9 cellular contexts compared by ENCODE assay signal in genomic region chr19:48424694-48425219, GRCh38. TPM values are rescaled to one million over a fixed set of nuclear protein-coding genes. Genes with fewer than 3 reads are reported as not detected.
DNase-seq lines count a peak whose midpoint lies in the region; ATAC-seq and TF ChIP-seq lines count a peak whose summit lies in the region.
"Had no signal": no experiment of that assay in that cellular context is flagged by ENCODE, and none has a peak within 500 bp of the region (broad histone marks: within the 10 kb centered on the region; RNA-seq: fewer than 3 reads in every experiment).

No MANE protein-coding gene starts in this region.

- DNase-seq in natural killer cell treated with Interleukin-12 subunit alpha and Interleukin-12 subunit beta and Interleukin-15 and Interleukin-18, amount 100 ng/mL, for 72 hours (ENCODE audit: low spot score), result no peak
- DNase-seq in natural killer cell (no peak), SJCRH30 (peak; percentile 34 to 40), left ventricle myocardium superior (no peak), NCI-H526 treated with DMSO at 0.1 percent for 48 hours (lab: John Stamatoyannopoulos, UW) (no peak), NCI-H774 (lab: John Stamatoyannopoulos, UW) (no peak)
- DNase-seq in activated naive CD4-positive, alpha-beta T cell (lab: John Stamatoyannopoulos, UW), result no peak
- DNase-seq: activated naive CD4-positive, alpha-beta T cell treated with anti-CD3 and anti-CD28 coated beads, Interleukin-2, amount 50 U/mL, for 16 hours had no signal

- no peak overlapping the region; the same call in 1 of the 2 replicates for H3K27ac ChIP-seq in SJCRH30

- no peaks in the 10 kb centered on the region for H3K36me3 Mint-ChIP-seq in natural killer cell treated with Interleukin-12 subunit alpha and Interleukin-12 subunit beta and Interleukin-15 and Interleukin-18, amount 100 ng/mL, for 72 hours
- no peaks in the 10 kb centered on the region for H3K36me3 Mint-ChIP-seq in natural killer cell

- 0 out of 2 replicates have a peak, but pooled peaks cover 3% of the 10 kb centered on the region for H3K4me1 ChIP-seq in SJCRH30

- H3K27ac Mint-ChIP-seq in natural killer cell treated with Interleukin-12 subunit alpha and Interleukin-12 subunit beta and Interleukin-15 and Interleukin-18, amount 100 ng/mL, for 72 hours, result no peak overlapping the region
- H3K27ac Mint-ChIP-seq in natural killer cell, result no peak overlapping the region

- no peaks in the 10 kb centered on the region for H3K9me3 Mint-ChIP-seq in natural killer cell treated with Interleukin-12 subunit alpha and Interleukin-12 subunit beta and Interleukin-15 and Interleukin-18, amount 100 ng/mL, for 72 hours
- H3K9me3 Mint-ChIP-seq in natural killer cell, result no peaks in the 10 kb centered on the region

- H3K4me1 Mint-ChIP-seq in natural killer cell treated with Interleukin-12 subunit alpha and Interleukin-12 subunit beta and Interleukin-15 and Interleukin-18, amount 100 ng/mL, for 72 hours (ENCODE audit: low read depth in 2 of 2), result peaks cover 6% of the 10 kb centered on the region in 2 donors
- H3K4me1 Mint-ChIP-seq in natural killer cell, result peaks cover 5 to 6% of the 10 kb centered on the region in 2 donors

- intact Hi-C loops in natural killer cell (cut with micrococcal nuclease) (no loop called here), left ventricle myocardium superior (cut with micrococcal nuclease) (no loop called here)

- ATAC-seq in natural killer cell treated with Interleukin-12 subunit alpha and Interleukin-12 subunit beta and Interleukin-15 and Interleukin-18, amount 100 ng/mL, for 72 hours, result peak in 1 of 2 donors; percentile 32
- ATAC-seq in natural killer cell (no peak), left ventricle myocardium superior (peak; percentile 43), HG03135 (IDR thresholded peaks at IDR 0.05; ENCODE audit: unreplicated experiment) (no peak)

- TF ChIP-seq CTCF in natural killer cell (IDR thresholded peaks at IDR 0.05), result no peak

- H3K27me3 Mint-ChIP-seq in natural killer cell treated with Interleukin-12 subunit alpha and Interleukin-12 subunit beta and Interleukin-15 and Interleukin-18, amount 100 ng/mL, for 72 hours, result peaks cover 0 to 9% of the 10 kb centered on the region in 2 donors
- peaks cover 0 to 11% of the 10 kb centered on the region in 2 donors for H3K27me3 Mint-ChIP-seq in natural killer cell (ENCODE audit: low read depth in 2 of 2)

- H3K36me3 ChIP-seq in SJCRH30, result no peaks in the 10 kb centered on the region

- 0 out of 2 replicates have a peak, but pooled peaks cover 4% of the 10 kb centered on the region for H3K27me3 ChIP-seq in SJCRH30

- H3K4me3 Mint-ChIP-seq in natural killer cell treated with Interleukin-12 subunit alpha and Interleukin-12 subunit beta and Interleukin-15 and Interleukin-18, amount 100 ng/mL, for 72 hours, result peak overlapping the region; percentile 41
- H3K4me3 Mint-ChIP-seq in natural killer cell, result no peak overlapping the region

- H3K4me3 ChIP-seq in SJCRH30, result peak overlapping the region; percentile 23

- H3K9me3 ChIP-seq in SJCRH30 (replicated peaks), result no peaks in the 10 kb centered on the region

RNA-seq across cellular contexts. Expression of gene GRWD1, which starts 21.0 kb away (rescaled TPM):
- 100 to 1,000 TPM in 1 of 2 donors, 10 to 100 TPM in 1; 60.6 to 104 TPM for total RNA-seq in natural killer cell treated with Interleukin-12 subunit alpha and Interleukin-12 subunit beta and Interleukin-15 and Interleukin-18, amount 100 ng/mL, for 72 hours
- total RNA-seq in natural killer cell (10 to 100 TPM; 14.2 to 29.0 (median 16.7) TPM), left ventricle myocardium superior (15.7 TPM)
- total RNA-seq in SJCRH30 (2014; rRNA removed; shearing (Covaris generic)), result 40.4 and 44.6 TPM in 2 replicates

RNA-seq across cellular contexts. Expression of gene KCNJ14, which starts 30.6 kb away (rescaled TPM):
- total RNA-seq in natural killer cell treated with Interleukin-12 subunit alpha and Interleukin-12 subunit beta and Interleukin-15 and Interleukin-18, amount 100 ng/mL, for 72 hours, result 1 to 10 TPM; 2.1 to 4.6 TPM
- 1 to 10 TPM in 1 of 3 donors, under 1 TPM in 2; 0.77 to 1.2 (median 0.85) TPM for total RNA-seq in natural killer cell
- 0.41 and 0.57 TPM in 2 replicates for total RNA-seq in SJCRH30 (2014; rRNA removed; shearing (Covaris generic))
- 0.35 TPM for total RNA-seq in left ventricle myocardium superior

RNA-seq across cellular contexts. Expression of gene GRIN2D, which starts 31.3 kb away (rescaled TPM):
- total RNA-seq in natural killer cell treated with Interleukin-12 subunit alpha and Interleukin-12 subunit beta and Interleukin-15 and Interleukin-18, amount 100 ng/mL, for 72 hours, result under 1 TPM; 0.14 to 0.42 TPM
- total RNA-seq in natural killer cell (under 1 TPM; 0.05 to 0.28 (median 0.07) TPM), left ventricle myocardium superior (0.17 TPM)
- 0.03 TPM in 1 of 2 replicates, not detected in the other for total RNA-seq in SJCRH30 (2014; rRNA removed; shearing (Covaris generic))

RNA-seq across cellular contexts. Expression of gene KDELR1, which starts 33.4 kb away (rescaled TPM):
- 10 to 100 TPM; 64.4 to 80.9 TPM for total RNA-seq in natural killer cell treated with Interleukin-12 subunit alpha and Interleukin-12 subunit beta and Interleukin-15 and Interleukin-18, amount 100 ng/mL, for 72 hours
- total RNA-seq in natural killer cell, result 10 to 100 TPM; 41.5 to 47.5 (median 46.0) TPM
- 105 and 119 TPM in 2 replicates for total RNA-seq in SJCRH30 (2014; rRNA removed; shearing (Covaris generic))
- 79.4 TPM for total RNA-seq in left ventricle myocardium superior

RNA-seq across cellular contexts. Expression of gene CYTH2, which starts 44.4 kb away (rescaled TPM):
- 10 to 100 TPM; 66.4 to 66.9 TPM for total RNA-seq in natural killer cell treated with Interleukin-12 subunit alpha and Interleukin-12 subunit beta and Interleukin-15 and Interleukin-18, amount 100 ng/mL, for 72 hours
- 10 to 100 TPM; 38.5 to 44.1 (median 39.2) TPM for total RNA-seq in natural killer cell
- 25.0 and 29.0 TPM in 2 replicates for total RNA-seq in SJCRH30 (2014; rRNA removed; shearing (Covaris generic))
- 33.4 TPM for total RNA-seq in left ventricle myocardium superior

Comparison
In these comparisons a context has a peak if more than half of its experiments do, and no peak if none do; other contexts are left out.
1. DNase-seq: peak in SJCRH30 (2 of 2); none in natural killer cell treated with Interleukin-12 subunit alpha and Interleukin-12 subunit beta and Interleukin-15 and Interleukin-18, amount 100 ng/mL, for 72 hours (single experiment), natural killer cell (single experiment), left ventricle myocardium superior (single experiment), activated naive CD4-positive, alpha-beta T cell (0 of 4), NCI-H526 treated with DMSO at 0.1 percent for 48 hours (single experiment) and NCI-H774 (single experiment).